In the genomic region with DNA sequence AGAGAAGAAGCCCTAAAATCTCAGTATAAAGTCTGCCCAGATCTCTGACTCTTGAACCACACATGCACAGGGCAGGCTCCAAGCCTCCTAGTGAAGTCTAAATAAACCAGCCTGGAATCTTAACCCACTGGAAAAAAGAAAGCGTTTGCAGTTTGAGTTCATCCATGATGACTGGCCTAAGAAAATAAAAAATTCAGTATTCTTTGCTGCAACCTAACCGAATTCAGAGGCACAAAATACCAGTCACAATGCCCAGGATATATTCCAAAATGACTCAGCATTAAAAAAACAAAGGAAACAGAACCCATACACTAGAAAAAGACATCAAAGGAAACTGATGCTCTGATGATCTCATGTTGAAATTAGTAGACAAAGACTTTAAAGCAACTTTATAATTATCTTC, we compare ENCODE assay signal across 11 cellular contexts.
A peak's percentile ranks its signal among the peaks of the same experiment; 100 is the strongest.
DNase-seq lines count a peak whose midpoint lies in the region; ATAC-seq and TF ChIP-seq lines count a peak whose summit lies in the region.
"Had no signal": no experiment of that assay in that cellular context is flagged by ENCODE, and none has a peak within 500 bp of the region (broad histone marks: within the 10 kb centered on the region; RNA-seq: fewer than 3 reads in every experiment).

No MANE protein-coding gene starts in this region.

- H3K9me3 ChIP-seq in HCT116 (ENCODE audit: control insufficient read depth in 1 of 2, insufficient read depth in 1 of 2, low read depth in 1 of 2, low read length in 2 of 2) (no peaks in the 10 kb centered on the region), ascending aorta (no peaks in the 10 kb centered on the region), thoracic aorta (no peaks in the 10 kb centered on the region)
- H3K9me3 ChIP-seq: stomach had no signal

- H4K20me1 ChIP-seq in HCT116 (ENCODE audit: insufficient read depth): no peaks in the 10 kb centered on the region

- CTCF ChIA-PET in HCT116 (lab: Charles Lee): no interaction called here

- no peak overlapping the region for H3K9ac ChIP-seq in HCT116 (ENCODE audit: low read length)
- H3K9ac ChIP-seq: KMS-11 had no signal

- no peaks in the 10 kb centered on the region for H3K9me2 ChIP-seq in HCT116 (ENCODE audit: insufficient read depth)

- no peak overlapping the region for H2AFZ ChIP-seq in HCT116 (ENCODE audit: low read depth, low read length, poor library complexity, severe bottlenecking)

- TF ChIP-seq CTCF in HCT116 (IDR thresholded peaks at IDR 0.05 in 2 of 3, conservative IDR thresholded peaks at IDR 0.05 in 1 of 3; ENCODE audit: borderline replicate concordance in 1 of 3, insufficient read depth in 1 of 3, low read depth in 2 of 3, low read length in 2 of 3): no peak
- no peak for TF ChIP-seq CTCF in ascending aorta (IDR thresholded peaks at IDR 0.05)
- no peak for TF ChIP-seq CTCF in thoracic aorta (IDR thresholded peaks at IDR 0.05)

- H3K79me2 ChIP-seq in HCT116 (ENCODE audit: insufficient read depth, low read length): no peaks in the 10 kb centered on the region

- peak overlapping the region; percentile 20 for H3K4me2 ChIP-seq in HCT116 (ENCODE audit: low read length)
- H3K4me2 ChIP-seq: KMS-11 had no signal

- H3K4me1 ChIP-seq in HCT116 (ENCODE audit: control insufficient read depth in 1 of 2, insufficient read depth in 2 of 2, low read length in 2 of 2): peaks cover 0 to 11% of the 10 kb centered on the region in 2 experiments; a peak in 3 of 4 replicates
- peaks cover 0 to 14% of the 10 kb centered on the region in 2 donors for H3K4me1 ChIP-seq in ascending aorta
- H3K4me1 ChIP-seq in thoracic aorta (ENCODE audit: control insufficient read depth in 1 of 2, low read depth in 2 of 2): peaks cover 11 to 16% of the 10 kb centered on the region in 2 donors

- H3K36me3 ChIP-seq in HCT116 (ENCODE audit: control insufficient read depth in 1 of 2, insufficient read depth in 2 of 2, low read length in 2 of 2): no peaks in the 10 kb centered on the region
- peaks cover 0 to 4% of the 10 kb centered on the region in 2 donors for H3K36me3 ChIP-seq in ascending aorta
- no peaks in the 10 kb centered on the region for H3K36me3 ChIP-seq in thoracic aorta

- no peak for ATAC-seq in HCT116
- no peak for ATAC-seq in thoracic aorta (ENCODE audit: insufficient number of reproducible peaks, low FRiP score, low read depth)
- ATAC-seq in GM21390 (IDR thresholded peaks at IDR 0.05; ENCODE audit: unreplicated experiment): no peak
- ATAC-seq: left ventricle myocardium superior had no signal

- TF ChIP-seq POLR2A in HCT116 (IDR thresholded peaks at IDR 0.05; ENCODE audit: borderline replicate concordance, extremely low read depth, insufficient read depth, insufficient read length): no peak

- H3K27me3 ChIP-seq in HCT116 (ENCODE audit: insufficient read depth, low read length) (no peaks in the 10 kb centered on the region), ascending aorta (no peaks in the 10 kb centered on the region), thoracic aorta (replicated peaks; ENCODE audit: insufficient read depth) (no peaks in the 10 kb centered on the region)
- H3K27me3 ChIP-seq: stomach had no signal

- no peak for DNase-seq in HCT116 (ENCODE audit: low read depth, low spot score)
- no peak for DNase-seq in ascending aorta (ENCODE audit: low spot score in 2 of 2)
- peak; percentile 57 for DNase-seq in glomerular endothelial cell (ENCODE audit: extremely low read depth, low read depth, low spot score)
- DNase-seq in thoracic aorta (ENCODE audit: low spot score): no peak
- DNase-seq in GF-D8 (lab: John Stamatoyannopoulos, UW): no peak
- DNase-seq in NCI-H2196 treated with DMSO at 0.1 percent for 48 hours (lab: John Stamatoyannopoulos, UW; ENCODE audit: unreplicated experiment): no peak
- DNase-seq: cortex of kidney, left ventricle myocardium superior, stomach had no signal

- no TSS peak for BruUV-seq in HCT116 (replicated peaks; lab: Mats Ljungman, UMichigan)

- POLR2A ChIA-PET in HCT116 (lab: Charles Lee): no interaction called here

- intact Hi-C loops in HCT116 (cut with micrococcal nuclease) (no loop called here), ascending aorta (cut with DNase I) (no loop called here)

- no peak overlapping the region for H3K4me3 ChIP-seq in HCT116 (replicated peaks in 1 of 2; ENCODE audit: low read depth in 1 of 2, low read length in 2 of 2)
- no peak overlapping the region for H3K4me3 ChIP-seq in ascending aorta
- peak overlapping the region; percentile 2 for H3K4me3 ChIP-seq in thoracic aorta
- H3K4me3 ChIP-seq: stomach had no signal

- H3K27ac ChIP-seq in HCT116 (ENCODE audit: low read depth, low read length): no peak overlapping the region
- H3K27ac ChIP-seq in ascending aorta: peak overlapping the region; percentile 57 to 63
- H3K27ac ChIP-seq in thoracic aorta: peak overlapping the region; percentile 19 to 62
- H3K27ac ChIP-seq: KMS-11, stomach had no signal

- TF ChIP-seq RAD21 in HCT116 (IDR thresholded peaks at IDR 0.05; ENCODE audit: low read depth): no peak

- RAD21 ChIA-PET in HCT116 (lab: Charles Lee; ENCODE audit: low non-redundant PET in 1 of 2, low total read pairs in 2 of 2, uncharacterized antibody in 2 of 2, unreplicated experiment in 2 of 2): no interaction called here

TF ChIP-seq in HCT116, 20 proteins besides CTCF, POLR2A, EP300 and RAD21:
- 0 out of 2 replicates have a peak, but pooled peaks have one; percentile 12 for TF ChIP-seq FOSL1 (IDR thresholded peaks at IDR 0.05; ENCODE audit: low read depth)
- no peak for TF ChIP-seq CEBPB (IDR thresholded peaks at IDR 0.05; ENCODE audit: low read depth)
